8 cellular contexts compared by ENCODE assay signal in the genomic region with DNA sequence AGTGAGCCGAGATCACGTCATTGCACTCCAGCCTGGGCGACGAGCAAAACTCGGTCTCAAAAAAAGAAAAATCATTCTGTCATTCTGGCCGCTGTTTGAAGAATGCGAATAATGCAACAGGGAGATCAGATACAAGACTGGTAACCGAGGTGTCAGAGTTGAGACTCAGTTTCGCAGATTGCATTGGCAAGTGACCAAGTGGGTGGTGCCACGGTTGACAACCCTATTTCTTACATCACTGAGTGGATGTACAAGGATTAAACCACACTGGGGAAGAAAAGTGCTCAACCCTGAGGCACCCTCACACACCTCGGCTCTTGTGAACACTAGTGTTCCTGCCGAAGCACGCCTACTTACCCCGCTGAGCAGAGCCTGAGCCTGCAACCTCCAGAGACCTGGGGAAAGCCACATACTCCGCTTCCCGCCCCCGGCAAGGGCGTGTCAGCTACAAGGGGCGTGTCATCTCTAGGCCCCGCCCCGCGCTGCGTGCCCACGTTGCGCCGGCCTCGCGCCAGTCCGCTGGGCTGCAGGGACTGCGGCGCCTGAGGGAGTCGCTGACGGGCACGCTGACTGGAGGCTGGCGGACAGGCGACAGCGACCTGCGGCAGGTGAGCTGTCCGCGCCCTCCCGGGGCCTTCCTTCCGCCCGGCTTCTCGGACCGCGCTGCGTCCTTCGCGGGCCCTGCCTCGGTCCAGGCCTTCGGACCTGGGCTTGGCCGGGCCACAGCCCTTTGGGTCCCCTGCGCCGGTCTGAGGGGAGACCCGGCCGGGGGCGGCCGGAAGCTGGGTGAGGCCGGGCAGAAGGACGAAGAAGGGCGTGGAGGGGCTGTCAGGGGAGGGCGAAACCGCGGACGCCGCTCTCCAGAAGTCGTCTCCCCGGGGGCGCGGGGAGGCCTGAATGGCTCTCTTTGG. TPM values are rescaled to one million over a fixed set of nuclear protein-coding genes. Genes with fewer than 3 reads are reported as not detected.
A peak's percentile ranks its signal among the peaks of the same experiment; 100 is the strongest.
DNase-seq lines count a peak whose midpoint lies in the region; ATAC-seq and TF ChIP-seq lines count a peak whose summit lies in the region.

Gene HMOX2, plus strand, starts transcription at position 519 of the 911 bp plus-strand sequence. CDS start 29,127 bp downstream, outside the sequence.

- peaks cover 34% of the 10 kb centered on the region for H3K4me1 ChIP-seq in OCI-LY7 (ENCODE audit: insufficient read depth, low read length, poor library complexity, severe bottlenecking)
- peaks cover 14% of the 10 kb centered on the region for H3K4me1 ChIP-seq in mucosa of descending colon (ENCODE audit: low read depth)

- POLR2A ChIA-PET in OCI-LY7 (lab: Charles Lee): interaction anchor here (0.9 to 1.1 kb wide), 2 partner anchors 17 to 74 kb away, joined by 3 to 6 read pairs; no protein-coding TSS in a partner anchor

- intact Hi-C loops in OCI-LY7 (cut with micrococcal nuclease; ENCODE audit: unreplicated experiment): loop anchor here (2.0 to 5.0 kb wide), 2 partner anchors 59 to 169 kb away; partner anchors contain the start of gene CORO7
- intact Hi-C loops in mucosa of descending colon (cut with DNase I, micrococcal nuclease): no loop called here

- H3K4me2 ChIP-seq in OCI-LY7 (ENCODE audit: low read length): peak within 1 kb of the TSS; percentile 75

- H3K36me3 ChIP-seq in OCI-LY7 (ENCODE audit: insufficient read depth, low read length) (peaks cover 6% of the 10 kb centered on the region), mucosa of descending colon (ENCODE audit: low read depth) (no peaks in the 10 kb centered on the region)

- H3K4me3 ChIP-seq in OCI-LY7 (ENCODE audit: low read depth, low read length, poor library complexity, severe bottlenecking) (peak within 1 kb of the TSS; percentile 97), epithelial cell of esophagus (ENCODE audit: low read length) (peak within 1 kb of the TSS; percentile 49), mucosa of descending colon (peak within 1 kb of the TSS; percentile 69)

- CTCF ChIA-PET in OCI-LY7 (lab: Charles Lee; ENCODE audit: unreplicated experiment): interaction anchor here (0.5 to 0.6 kb wide), 3 partner anchors 30 to 203 kb away, joined by 3 to 7 read pairs (median 3); partner anchors contain the start of gene TFAP4

- DNase-seq in DMS 273 treated with DMSO at 0.1 percent for 48 hours (lab: John Stamatoyannopoulos, UW) (peak; percentile 82), HuH-7 (ENCODE audit: low spot score) (peak; percentile 90), OCI-LY7 (ENCODE audit: low spot score) (peak; percentile 96), activated T-cell treated with anti-CD3 and anti-CD28 coated beads for 24 hours (ENCODE audit: low read depth) (peak; percentile 92), epithelial cell of esophagus (ENCODE audit: low read depth) (peak; percentile 96), mucosa of descending colon (peak; percentile 95 to 98 (median 96))
- DNase-seq in stimulated activated CD8-positive, alpha-beta memory T cell treated with anti-CD3 and anti-CD28 coated beads, Interleukin-4, amount 100 ng/mL, for 4 hours (ENCODE audit: low read depth in 2 of 2, low spot score in 1 of 2): peak; percentile 85 to 86

- H3K79me2 ChIP-seq in OCI-LY7 (ENCODE audit: insufficient read depth, low read depth, low read length): peaks cover 70% of the 10 kb centered on the region

- peak within 1 kb of the TSS; percentile 78 for H3K27ac ChIP-seq in OCI-LY7 (ENCODE audit: low read depth, low read length, poor library complexity, severe bottlenecking)

- no peaks in the 10 kb centered on the region for H3K9me3 ChIP-seq in OCI-LY7 (ENCODE audit: low read length)
- H3K9me3 ChIP-seq in mucosa of descending colon: no peaks in the 10 kb centered on the region

- H4K20me1 ChIP-seq in OCI-LY7 (ENCODE audit: insufficient read depth, low read length): no peaks in the 10 kb centered on the region

- no TSS peak for BruUV-seq in OCI-LY7 (replicated peaks; lab: Mats Ljungman, UMichigan)

- peak within 1 kb of the TSS; percentile 33; the same call in 1 of the 2 replicates for H2AFZ ChIP-seq in OCI-LY7 (ENCODE audit: low read length)

- ATAC-seq in GM21515 (IDR thresholded peaks at IDR 0.05; ENCODE audit: unreplicated experiment): peak; percentile 75
- peak; percentile 96 for ATAC-seq in mucosa of descending colon

- no peaks in the 10 kb centered on the region for H3K9me2 ChIP-seq in OCI-LY7 (ENCODE audit: insufficient read depth, low read length)

- peak; percentile 62 for TF ChIP-seq CTCF in OCI-LY7 (conservative IDR thresholded peaks at IDR 0.05; ENCODE audit: low read length)
- peak; percentile 5 for TF ChIP-seq CTCF in epithelial cell of esophagus (IDR thresholded peaks at IDR 0.05; ENCODE audit: insufficient read depth, low read depth, low read length, missing control alignments)
- TF ChIP-seq CTCF in mucosa of descending colon (IDR thresholded peaks at IDR 0.05): peak; percentile 54

RNA-seq across cellular contexts. Expression of gene HMOX2, which starts in this region (rescaled TPM):
- 46.0 and 55.2 TPM in 2 replicates for total RNA-seq in OCI-LY7 (2014; rRNA removed; shearing (Covaris generic))
- total RNA-seq in OCI-LY7 (2022) (37.0 and 39.5 TPM in 2 replicates), mucosa of descending colon (10 to 100 TPM; 36.0 to 52.7 (median 49.3) TPM)

Comparison
In these comparisons a context has a peak if more than half of its experiments do, and no peak if none do; other contexts are left out.
1. Peak in every context shown above with its lines: DNase-seq, ATAC-seq, H3K4me3 ChIP-seq and H3K27ac ChIP-seq.
2. CTCF ChIP-seq: peak in every context shown above with its lines; median percentile 62 in OCI-LY7; 54 in mucosa of descending colon; 5 in epithelial cell of esophagus.